In the genomic region with DNA sequence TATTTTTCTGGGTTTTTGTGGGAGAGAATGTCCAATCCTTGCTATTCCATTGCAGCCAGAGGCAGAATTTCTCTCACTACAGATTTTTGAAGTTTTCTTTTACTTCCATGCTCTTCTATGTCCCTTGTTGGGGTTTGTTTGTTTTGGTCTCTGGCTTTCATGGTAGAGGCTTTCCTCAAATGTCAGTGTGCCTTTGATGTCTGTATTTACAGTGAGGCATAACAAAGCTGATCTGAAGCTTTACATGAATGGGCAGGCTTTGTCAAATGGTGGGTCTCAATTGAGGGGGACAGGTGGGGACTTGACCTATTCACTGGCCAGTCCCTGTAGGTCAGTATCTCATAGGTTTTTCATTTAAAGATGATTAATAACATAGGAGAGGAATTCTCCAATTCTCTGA, we compare ENCODE assay signal across 20 cellular contexts.
"Had no signal": no experiment of that assay in that cellular context is flagged by ENCODE, and none has a peak within 500 bp of the region (broad histone marks: within the 10 kb centered on the region; RNA-seq: fewer than 3 reads in every experiment).

No MANE protein-coding gene starts in this region.

- DNase-seq: KBM-7, MV-4-11, NCI-H1048, NCI-H1105, NCI-H1436 treated with DMSO at 0.1 percent for 48 hours, NCI-H187, NCI-H2029, NCI-H2081 treated with DMSO at 0.1 percent for 48 hours, NCI-H2171 treated with DMSO at 0.1 percent for 48 hours, NCI-H345, NCI-H446 treated with DMSO at 0.1 percent for 48 hours, NCI-H524 treated with DMSO at 0.1 percent for 48 hours, NCI-H69, NCI-H774, PC-3, SHP77, SK-N-SH, SW 1271, T-cell had no signal

- H3K9me3 Mint-ChIP-seq: T-cell had no signal

- H3K27ac Mint-ChIP-seq: T-cell had no signal

- H3K36me3 Mint-ChIP-seq: T-cell had no signal

- ATAC-seq: Panc1, PC-3, T-cell had no signal

- H3K4me3 Mint-ChIP-seq: T-cell had no signal
